In the genomic region with DNA sequence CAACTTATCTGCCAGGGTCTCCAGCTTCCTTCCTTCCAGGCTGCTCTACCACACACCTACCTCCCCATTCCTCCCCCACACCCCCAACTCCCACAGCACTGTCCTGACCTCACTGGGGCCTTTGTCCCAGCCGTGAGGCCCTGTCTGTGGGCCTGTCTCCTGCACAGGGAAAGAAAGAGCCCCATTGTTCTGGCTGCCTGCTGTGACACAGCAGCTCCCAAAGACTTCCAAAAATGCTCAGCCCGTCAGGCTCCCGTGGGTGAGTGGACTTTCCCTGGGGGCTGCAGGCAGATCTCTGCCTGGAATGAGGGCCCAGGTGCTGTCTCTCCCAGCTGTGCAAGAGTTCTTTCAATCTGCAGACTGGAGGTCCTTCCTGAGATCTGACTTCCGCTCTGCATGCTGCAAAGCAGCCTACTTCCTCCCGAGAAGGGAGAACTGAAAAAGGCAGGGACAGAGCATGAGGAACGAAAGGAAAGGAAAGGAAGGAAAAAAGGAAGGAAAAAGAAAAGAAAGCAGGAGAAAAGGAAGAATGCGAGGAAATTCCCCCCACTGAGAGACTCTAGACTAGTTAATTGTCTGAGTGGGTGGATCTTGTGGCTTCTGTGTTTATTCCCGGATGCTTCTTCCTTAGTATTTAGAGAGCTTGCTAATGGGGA, we compare ENCODE assay signal across 9 cellular contexts. TPM values are rescaled to one million over a fixed set of nuclear protein-coding genes. Genes with fewer than 3 reads are reported as not detected.
DNase-seq lines count a peak whose midpoint lies in the region; ATAC-seq and TF ChIP-seq lines count a peak whose summit lies in the region.
"Had no signal": no experiment of that assay in that cellular context is flagged by ENCODE, and none has a peak within 500 bp of the region (broad histone marks: within the 10 kb centered on the region; RNA-seq: fewer than 3 reads in every experiment).

No MANE protein-coding gene starts in this region.

- H3K27ac ChIP-seq in PC-9 (peak overlapping the region; percentile 86), foreskin keratinocyte (no peak overlapping the region), Karpas-422 (ENCODE audit: low read length) (no peak overlapping the region)
- H3K27ac ChIP-seq: VCaP had no signal

- ATAC-seq in sciatic nerve (peak; percentile 18), foreskin keratinocyte (no peak)

- peaks cover 35% of the 10 kb centered on the region; the same call in 1 of the 2 replicates for H3F3A ChIP-seq in PC-9 (ENCODE audit: insufficient read depth, low read depth)

- peaks cover 28% of the 10 kb centered on the region for H4K20me1 ChIP-seq in PC-9 (ENCODE audit: insufficient read depth)
- no peaks in the 10 kb centered on the region; the same call in 1 of the 2 replicates for H4K20me1 ChIP-seq in Karpas-422 (ENCODE audit: insufficient read depth, low read depth, low read length)

- DNase-seq in PC-9 (no peak), fibroblast of peridontal ligament (ENCODE audit: extremely low read depth) (peak; percentile 44), sciatic nerve (ENCODE audit: low spot score) (no peak), foreskin keratinocyte (no peak), Karpas-422 (no peak), activated T-cell treated with anti-CD3 and anti-CD28 coated beads for 4 hours (no peak)
- no peak for DNase-seq in stimulated activated CD4-positive, alpha-beta T cell treated with anti-CD3 and anti-CD28 coated beads, Interleukin-4, amount 100 ng/mL, for 1 hour

- CTCF ChIA-PET in PC-9 (lab: Charles Lee): interaction anchor here (1.0 to 1.4 kb wide), 4 partner anchors 14 to 64 kb away, joined by 6 to 15 read pairs (median 7); no protein-coding TSS in a partner anchor

- H3K27me3 ChIP-seq in PC-9 (ENCODE audit: insufficient read depth, low read depth) (no peaks in the 10 kb centered on the region), foreskin keratinocyte (peaks cover 6% of the 10 kb centered on the region), Karpas-422 (ENCODE audit: low read length) (no peaks in the 10 kb centered on the region)

- peak overlapping the region; percentile 68; the same call in 1 of the 2 replicates for H2AFZ ChIP-seq in PC-9
- no peak overlapping the region for H2AFZ ChIP-seq in Karpas-422 (ENCODE audit: low read length)

- TF ChIP-seq CTCF in PC-9 (conservative IDR thresholded peaks at IDR 0.05): no peak
- TF ChIP-seq CTCF in foreskin keratinocyte (conservative IDR thresholded peaks at IDR 0.05): no peak

- peak overlapping the region; percentile 73; the same call in 1 of the 2 replicates for H3K4me3 ChIP-seq in PC-9
- H3K4me3 ChIP-seq in Karpas-422 (ENCODE audit: low read length): no peak overlapping the region

- intact Hi-C loops in PC-9 (cut with micrococcal nuclease; ENCODE audit: unreplicated experiment): no loop called here
- intact Hi-C loops in sciatic nerve (cut with DNase I): no loop called here

- H3K9ac ChIP-seq in ES-I3 (ENCODE audit: low read depth, low read length): peak overlapping the region; percentile 37; the same call in 1 of the 2 replicates
- no peak overlapping the region for H3K9ac ChIP-seq in Karpas-422 (ENCODE audit: low read length)

- H3K79me2 ChIP-seq in PC-9 (ENCODE audit: low read depth) (peaks cover 37% of the 10 kb centered on the region), Karpas-422 (ENCODE audit: low read length) (no peaks in the 10 kb centered on the region)

- H3K9me2 ChIP-seq in PC-9 (ENCODE audit: insufficient read depth) (no peaks in the 10 kb centered on the region), Karpas-422 (replicated peaks; ENCODE audit: insufficient read depth, low read length) (no peaks in the 10 kb centered on the region)

- H3K9me3 ChIP-seq in ES-I3 (ENCODE audit: control insufficient read depth, insufficient read depth, low read length) (no peaks in the 10 kb centered on the region), PC-9 (ENCODE audit: insufficient read depth, low read depth) (no peaks in the 10 kb centered on the region), Karpas-422 (ENCODE audit: low read length) (no peaks in the 10 kb centered on the region)

- TSS peak; percentile 62 for BruUV-seq in PC-9 (replicated peaks; lab: Mats Ljungman, UMichigan)

- no peaks in the 10 kb centered on the region for H3K36me3 ChIP-seq in ES-I3 (ENCODE audit: insufficient read depth, low read length)
- H3K36me3 ChIP-seq in PC-9 (ENCODE audit: low read depth): peaks cover 16% of the 10 kb centered on the region
- no peaks in the 10 kb centered on the region for H3K36me3 ChIP-seq in Karpas-422 (ENCODE audit: insufficient read depth, low read length)

- POLR2A ChIA-PET in PC-9 (lab: Charles Lee; ENCODE audit: unreplicated experiment): interaction anchor here (0.6 to 1.1 kb wide), 6 partner anchors 8 to 378 kb away, joined by 3 to 7 read pairs (median 4); partner anchors contain the start of gene TMEM79

- H3K4me1 ChIP-seq in ES-I3 (ENCODE audit: insufficient read depth, low read length) (peaks cover 72% of the 10 kb centered on the region), PC-9 (replicated peaks; ENCODE audit: insufficient read depth) (peaks cover 32% of the 10 kb centered on the region), foreskin keratinocyte (peaks cover 21% of the 10 kb centered on the region), Karpas-422 (ENCODE audit: low read length) (peaks cover 11% of the 10 kb centered on the region)

- peak overlapping the region; percentile 92 for H3K4me2 ChIP-seq in PC-9
- no peak overlapping the region for H3K4me2 ChIP-seq in Karpas-422 (ENCODE audit: low read depth, low read length, poor library complexity, severe bottlenecking)

RNA-seq across cellular contexts. Expression of gene NES, which starts 15.1 kb away (rescaled TPM):
- total RNA-seq in PC-9 (2021) (6.8 and 7.0 TPM in 2 replicates), sciatic nerve (126 TPM), foreskin keratinocyte (0.04 and 0.14 TPM in 2 replicates)
- 0.06 TPM in 2 replicates for polyA plus RNA-seq in foreskin keratinocyte
- not detected in 2 replicates for total RNA-seq in Karpas-422 (2014; rRNA removed; shearing (Covaris generic); ENCODE audit: low replicate concordance)

RNA-seq across cellular contexts. Expression of gene BCAN, which starts 20.1 kb away (rescaled TPM):
- total RNA-seq in PC-9 (2021) (not detected in 2 replicates), sciatic nerve (0.27 TPM), foreskin keratinocyte (not detected in 2 replicates)
- polyA plus RNA-seq in foreskin keratinocyte: not detected in 2 replicates
- not detected in 2 replicates for total RNA-seq in Karpas-422 (2014; rRNA removed; shearing (Covaris generic); ENCODE audit: low replicate concordance)

RNA-seq across cellular contexts. Expression of gene HAPLN2, which starts 42.8 kb away (rescaled TPM):
- 0.58 TPM in 1 of 2 replicates, not detected in the other for total RNA-seq in PC-9 (2021)
- total RNA-seq in sciatic nerve: 5.5 TPM
- total RNA-seq in foreskin keratinocyte: not detected in 2 replicates
- polyA plus RNA-seq in foreskin keratinocyte: not detected in 2 replicates
- total RNA-seq in Karpas-422 (2014; rRNA removed; shearing (Covaris generic); ENCODE audit: low replicate concordance): 0.47 TPM in 1 of 2 replicates, not detected in the other

RNA-seq across cellular contexts. Expression of gene CRABP2, which starts 43.3 kb away (rescaled TPM):
- total RNA-seq in PC-9 (2021) (142 and 286 TPM in 2 replicates), sciatic nerve (40.0 TPM), foreskin keratinocyte (2.2 and 4.0 TPM in 2 replicates)
- polyA plus RNA-seq in foreskin keratinocyte: 4.6 and 8.4 TPM in 2 replicates
- total RNA-seq in Karpas-422 (2014; rRNA removed; shearing (Covaris generic); ENCODE audit: low replicate concordance): 0.56 TPM in 1 of 2 replicates, not detected in the other

Comparison
In these comparisons a context has a peak if more than half of its experiments do, and no peak if none do; other contexts are left out.
1. RNA of gene NES, which starts 15.1 kb away (total RNA-seq): 126 TPM in sciatic nerve (single experiment); 6.8 to 7.0 TPM in PC-9, 0.04 to 0.14 TPM in foreskin keratinocyte and not detected in Karpas-422; every median in the first group is over 10 times any median in the second.